Comparison of ENCODE assay signal across 21 cellular contexts in the genomic region with DNA sequence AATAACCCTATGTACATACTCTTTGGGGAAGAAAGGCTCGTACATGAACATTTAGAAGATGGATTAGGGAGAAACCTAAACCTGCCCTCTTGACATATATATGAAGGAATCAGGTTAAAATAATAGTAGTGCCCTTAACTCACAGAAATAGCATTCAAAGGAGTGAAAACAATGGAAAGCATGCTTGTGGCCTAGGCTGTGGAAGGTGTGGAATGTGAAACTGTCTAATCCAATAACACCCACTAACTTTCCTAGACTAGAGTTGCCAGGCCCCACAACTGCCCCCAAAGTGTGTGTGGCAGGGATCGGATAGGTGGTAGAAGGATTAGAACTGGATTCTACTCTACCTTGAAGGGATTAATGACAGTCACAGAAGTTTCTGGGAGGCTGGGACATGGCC. TPM values are rescaled to one million over a fixed set of nuclear protein-coding genes. Genes with fewer than 3 reads are reported as not detected.
DNase-seq lines count a peak whose midpoint lies in the region; ATAC-seq and TF ChIP-seq lines count a peak whose summit lies in the region.
"Had no signal": no experiment of that assay in that cellular context is flagged by ENCODE, and none has a peak within 500 bp of the region (broad histone marks: within the 10 kb centered on the region; RNA-seq: fewer than 3 reads in every experiment).

No MANE protein-coding gene starts in this region.

- peak overlapping the region; percentile 25 for H3K27ac ChIP-seq in skeletal muscle tissue (ENCODE audit: low read depth, low read length)
- H3K27ac ChIP-seq: KMS-11, neural progenitor cell, psoas muscle had no signal

- H3K36me3 ChIP-seq in skeletal muscle tissue (ENCODE audit: control insufficient read depth in 3 of 3, insufficient read depth in 3 of 3, low read length in 3 of 3), result no peaks in the 10 kb centered on the region
- H3K36me3 ChIP-seq: neural progenitor cell had no signal

- H3K27me3 ChIP-seq in skeletal muscle tissue (ENCODE audit: control insufficient read depth in 3 of 3, insufficient read depth in 3 of 3, low read length in 3 of 3), result no peaks in the 10 kb centered on the region
- H3K27me3 ChIP-seq: neural progenitor cell, testis had no signal

- no peak overlapping the region for H3K9ac ChIP-seq in skeletal muscle tissue (ENCODE audit: low read depth in 1 of 3, low read length in 3 of 3)
- H3K9ac ChIP-seq: KMS-11, neural progenitor cell had no signal

- no peaks in the 10 kb centered on the region for H3K9me3 ChIP-seq in skeletal muscle tissue (ENCODE audit: control insufficient read depth in 3 of 3, low read length in 3 of 3)
- H3K9me3 ChIP-seq: psoas muscle, testis had no signal

- no peak for TF ChIP-seq CTCF in AG10803 (conservative IDR thresholded peaks at IDR 0.05; ENCODE audit: low read length)
- no peak for TF ChIP-seq CTCF in fibroblast of pulmonary artery (IDR thresholded peaks at IDR 0.05; ENCODE audit: low read length, missing control alignments)
- TF ChIP-seq CTCF in foreskin fibroblast (IDR thresholded peaks at IDR 0.05; ENCODE audit: low read depth, low read length), result no peak

- DNase-seq in AG10803 (ENCODE audit: low read depth) (peak; percentile 44), GM03348 (ENCODE audit: low spot score) (peak; percentile 54), fibroblast of pulmonary artery (ENCODE audit: low read depth) (peak; percentile 20), foreskin fibroblast (no peak), NCI-H2227 treated with DMSO at 0.1 percent for 48 hours (lab: John Stamatoyannopoulos, UW) (no peak), EL (no peak)
- DNase-seq: activated CD4-positive, alpha-beta T cell treated with anti-CD3 and anti-CD28 coated beads, Interleukin-2, amount 50 U/mL, for 4 hours; DMS79 treated with DMSO at 0.1 percent for 48 hours; effector memory CD8-positive, alpha-beta T cell; MV-4-11; NCI-H187; PC-3; psoas muscle; SIG-M5; stimulated activated CD4-positive, alpha-beta T cell treated with anti-CD3 and anti-CD28 coated beads, Interleukin-12 subunit alpha, Interleukin-12 subunit beta, amount 100 ng/mL, for 4 hours; T-helper 2 cell; testis had no signal

- ATAC-seq in GM21576 (IDR thresholded peaks at IDR 0.05; ENCODE audit: unreplicated experiment), result no peak
- ATAC-seq: effector memory CD8-positive, alpha-beta T cell; PC-3 had no signal

- H3K4me3 ChIP-seq in AG10803 (ENCODE audit: low read length) (no peak overlapping the region), fibroblast of pulmonary artery (replicated peaks; ENCODE audit: low read depth, low read length) (no peak overlapping the region), skeletal muscle tissue (ENCODE audit: low read length in 3 of 3) (no peak overlapping the region), foreskin fibroblast (ENCODE audit: low read depth in 1 of 2, low read length in 2 of 2) (no peak overlapping the region)
- H3K4me3 ChIP-seq: neural progenitor cell, psoas muscle, testis had no signal

- H3K4me1 ChIP-seq in skeletal muscle tissue (ENCODE audit: control insufficient read depth in 3 of 3, insufficient read depth in 3 of 3, low read length in 3 of 3), result peaks cover 24 to 36% (median 30%) of the 10 kb centered on the region in 3 donors
- H3K4me1 ChIP-seq: neural progenitor cell had no signal

RNA-seq across cellular contexts. Expression of a gene that starts 39.8 kb away (rescaled TPM):
- total RNA-seq in skeletal muscle tissue, result 48.0 TPM

Comparison
In these comparisons a context has a peak if more than half of its experiments do, and no peak if none do; other contexts are left out.
1. DNase-seq: peak in AG10803 (single experiment), GM03348 (single experiment) and fibroblast of pulmonary artery (single experiment); none in foreskin fibroblast (0 of 2), NCI-H2227 treated with DMSO at 0.1 percent for 48 hours (single experiment) and EL (single experiment).